In genomic region chr15:49990835-49991540, GRCh38 we compare ENCODE assay signal across 22 cellular contexts.
A peak's percentile ranks its signal among the peaks of the same experiment; 100 is the strongest.
DNase-seq lines count a peak whose midpoint lies in the region; ATAC-seq and TF ChIP-seq lines count a peak whose summit lies in the region.
"Had no signal": no experiment of that assay in that cellular context is flagged by ENCODE, and none has a peak within 500 bp of the region (broad histone marks: within the 10 kb centered on the region; RNA-seq: fewer than 3 reads in every experiment).

No MANE protein-coding gene starts in this region.

- no peaks in the 10 kb centered on the region for H3K4me1 Mint-ChIP-seq in activated T-cell treated with anti-CD3 and anti-CD28 coated beads, Interleukin-2, amount 50 U/mL, for 4 hours (ENCODE audit: low read depth)
- H3K4me1 Mint-ChIP-seq: activated CD4-positive, alpha-beta T cell treated with anti-CD3 and anti-CD28 coated beads for 36 hours had no signal

- ATAC-seq in activated T-cell treated with anti-CD3 and anti-CD28 coated beads, Interleukin-2, amount 50 U/mL, for 4 hours: no peak
- ATAC-seq: activated CD4-positive, alpha-beta T cell treated with anti-CD3 and anti-CD28 coated beads for 36 hours; sciatic nerve had no signal

- H3K36me3 ChIP-seq in uterus: no peaks in the 10 kb centered on the region
- no peaks in the 10 kb centered on the region for H3K36me3 ChIP-seq in H7 (replicated peaks; ENCODE audit: control insufficient read depth, insufficient read depth, low read length)
- H3K36me3 ChIP-seq: ovary, stomach, vagina had no signal

- H3K27me3 ChIP-seq in uterus (no peaks in the 10 kb centered on the region), H7 (ENCODE audit: control insufficient read depth, insufficient read depth, low read length) (no peaks in the 10 kb centered on the region)
- H3K27me3 ChIP-seq: ovary, stomach, vagina had no signal

- no peaks in the 10 kb centered on the region for H3K9me3 Mint-ChIP-seq in activated T-cell treated with anti-CD3 and anti-CD28 coated beads, Interleukin-2, amount 50 U/mL, for 4 hours

- no peak overlapping the region for H3K4me3 ChIP-seq in cardiac fibroblast (replicated peaks in 1 of 2; ENCODE audit: low read depth in 2 of 2, low read length in 2 of 2)
- no peak overlapping the region for H3K4me3 ChIP-seq in uterus
- no peak overlapping the region for H3K4me3 ChIP-seq in H7 (ENCODE audit: insufficient read depth, low read depth, low read length)
- H3K4me3 ChIP-seq: ovary, stomach, vagina had no signal

- DNase-seq in GM04503 (ENCODE audit: low read depth) (peak; percentile 69), cardiac fibroblast (ENCODE audit: low read depth in 2 of 2) (peak; percentile 48 to 54), iris pigment epithelial cell (ENCODE audit: low read depth) (peak; percentile 63), uterus (no peak), H7 (no peak), ACHN (no peak)
- no peak for DNase-seq in activated T-cell treated with anti-CD3 and anti-CD28 coated beads, Interleukin-2, amount 50 U/mL, for 4 hours
- DNase-seq: activated CD4-positive, alpha-beta T cell treated with anti-CD3 and anti-CD28 coated beads for 36 hours; activated effector memory CD4-positive, alpha-beta T cell treated with anti-CD3 and anti-CD28 coated beads, Interleukin-2, amount 50 U/mL, for 16 hours; cerebellar nuclear complex; DMS 273 treated with DMSO at 0.1 percent for 48 hours; GOT3; NCI-H1092; NCI-H2081; NCI-H446 treated with DMSO at 0.1 percent for 48 hours; NK-92 treated with Interleukin-12 subunit alpha and Interleukin-12 subunit beta, amount 100 ng/mL, for 24 hours; ovary; stimulated activated CD4-positive, alpha-beta T cell treated with anti-CD3 and anti-CD28 coated beads, Interleukin-2, amount 100 ng/mL, for 24 hours; stomach had no signal

- H3K9me3 ChIP-seq in uterus: no peaks in the 10 kb centered on the region
- H3K9me3 ChIP-seq: ovary, stomach, vagina had no signal

- no peak for TF ChIP-seq POLR2A in uterus (IDR thresholded peaks at IDR 0.05)

- H3K4me3 Mint-ChIP-seq in activated T-cell treated with anti-CD3 and anti-CD28 coated beads, Interleukin-2, amount 50 U/mL, for 4 hours: no peak overlapping the region
- H3K4me3 Mint-ChIP-seq: activated CD4-positive, alpha-beta T cell treated with anti-CD3 and anti-CD28 coated beads for 36 hours had no signal

- H3K27ac ChIP-seq in uterus: peak overlapping the region; percentile 74 to 81
- H3K27ac ChIP-seq: KMS-11, ovary, vagina had no signal

- peaks cover 0 to 4% of the 10 kb centered on the region in 2 donors for H3K4me1 ChIP-seq in uterus

- intact Hi-C loops in uterus (cut with DNase I; ENCODE audit: low total_unique reads): no loop called here

- no peaks in the 10 kb centered on the region for H3K27me3 Mint-ChIP-seq in activated T-cell treated with anti-CD3 and anti-CD28 coated beads, Interleukin-2, amount 50 U/mL, for 4 hours (ENCODE audit: low read depth)

- TF ChIP-seq CTCF in cardiac fibroblast (IDR thresholded peaks at IDR 0.05; ENCODE audit: low read depth, low read length) (no peak), uterus (IDR thresholded peaks at IDR 0.05) (no peak)

- no peaks in the 10 kb centered on the region for H3K36me3 Mint-ChIP-seq in activated T-cell treated with anti-CD3 and anti-CD28 coated beads, Interleukin-2, amount 50 U/mL, for 4 hours (ENCODE audit: insufficient read depth)

- in situ Hi-C loops in ACHN (cut with HindIII; ENCODE audit: low pct_ligation_motif_present, low pct_unique_long_range_greater_than_20kb, low sequenced_read_pairs): no loop called here

Comparison
In these comparisons a context has a peak if more than half of its experiments do, and no peak if none do; other contexts are left out.
1. DNase-seq: peak in GM04503 (single experiment), cardiac fibroblast (2 of 2) and iris pigment epithelial cell (single experiment); none in uterus (0 of 2), H7 (single experiment), activated T-cell treated with anti-CD3 and anti-CD28 coated beads, Interleukin-2, amount 50 U/mL, for 4 hours (single experiment) and ACHN (single experiment).